In the genomic region with DNA sequence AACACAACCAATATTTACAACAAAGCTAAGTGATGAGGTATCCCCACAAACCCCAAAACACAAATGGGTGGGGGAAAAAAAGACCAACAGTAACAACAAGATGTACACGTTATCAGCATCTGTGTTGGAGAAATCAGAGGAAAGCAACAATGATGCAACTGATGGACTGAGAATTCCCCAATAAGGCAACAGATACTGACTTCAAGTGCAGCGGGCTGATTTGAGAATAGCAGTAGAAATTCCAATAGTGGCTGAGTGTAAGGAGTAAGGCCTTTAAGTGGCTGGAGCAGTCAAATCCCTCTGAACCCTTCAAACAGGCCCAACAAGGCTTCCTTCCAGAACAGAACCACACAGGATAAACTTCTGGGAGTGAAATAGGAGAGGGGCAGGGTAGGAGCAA, we compare ENCODE assay signal across 22 cellular contexts.
"Had no signal": no experiment of that assay in that cellular context is flagged by ENCODE, and none has a peak within 500 bp of the region (broad histone marks: within the 10 kb centered on the region; RNA-seq: fewer than 3 reads in every experiment).

No MANE protein-coding gene starts in this region.

- ATAC-seq: effector memory CD8-positive, alpha-beta T cell; left lobe of liver; lower lobe of right lung; natural killer cell treated with Interleukin-12 subunit alpha and Interleukin-12 subunit beta and Interleukin-15 and Interleukin-18, amount 100 ng/mL, for 72 hours; pancreas; stimulated activated effector memory CD8-positive, alpha-beta T cell treated with anti-CD3 and anti-CD28 coated beads, Interleukin-12 subunit alpha, Interleukin-12 subunit beta, amount 100 ng/mL, for 72 hours had no signal

- H3K9me3 Mint-ChIP-seq: effector memory CD8-positive, alpha-beta T cell; naive B cell; natural killer cell treated with Interleukin-12 subunit alpha and Interleukin-12 subunit beta and Interleukin-15 and Interleukin-18, amount 100 ng/mL, for 72 hours; stimulated activated effector memory CD8-positive, alpha-beta T cell treated with anti-CD3 and anti-CD28 coated beads, Interleukin-12 subunit alpha, Interleukin-12 subunit beta, amount 100 ng/mL, for 72 hours; type B pancreatic cell had no signal

- DNase-seq: cerebellar nuclear complex; cortex of kidney; effector memory CD8-positive, alpha-beta T cell; erythroblast; esophagus squamous epithelium; lower lobe of right lung; naive B cell; pancreas; retina; sigmoid colon; stimulated activated CD4-positive, alpha-beta T cell treated with anti-CD3 and anti-CD28 coated beads, Interleukin-2, amount 100 ng/mL, for 24 hours; stimulated activated CD4-positive, alpha-beta T cell treated with anti-CD3 and anti-CD28 coated beads, Interleukin-4, amount 100 ng/mL, for 24 hours; stimulated activated naive CD4-positive, alpha-beta T cell treated with Interleukin-2 at 50 U/mL for 16 hours; stomach had no signal

- H3K4me1 Mint-ChIP-seq: naive B cell; neural crest cell; stimulated activated effector memory CD8-positive, alpha-beta T cell treated with anti-CD3 and anti-CD28 coated beads, Interleukin-12 subunit alpha, Interleukin-12 subunit beta, amount 100 ng/mL, for 72 hours had no signal

- H3K4me3 ChIP-seq: esophagus squamous epithelium, lower lobe of right lung, pancreas, sigmoid colon, stomach, tibial artery had no signal

- H3K4me3 Mint-ChIP-seq: effector memory CD8-positive, alpha-beta T cell; naive B cell; natural killer cell treated with Interleukin-12 subunit alpha and Interleukin-12 subunit beta and Interleukin-15 and Interleukin-18, amount 100 ng/mL, for 72 hours; neural crest cell; stimulated activated effector memory CD8-positive, alpha-beta T cell treated with anti-CD3 and anti-CD28 coated beads, Interleukin-12 subunit alpha, Interleukin-12 subunit beta, amount 100 ng/mL, for 72 hours; type B pancreatic cell had no signal

- H3K27ac ChIP-seq: esophagus squamous epithelium, lower lobe of right lung, neutrophil, pancreas, sigmoid colon, stomach, tibial artery had no signal

- H3K36me3 Mint-ChIP-seq: naive B cell; natural killer cell treated with Interleukin-12 subunit alpha and Interleukin-12 subunit beta and Interleukin-15 and Interleukin-18, amount 100 ng/mL, for 72 hours; stimulated activated effector memory CD8-positive, alpha-beta T cell treated with anti-CD3 and anti-CD28 coated beads, Interleukin-12 subunit alpha, Interleukin-12 subunit beta, amount 100 ng/mL, for 72 hours; type B pancreatic cell had no signal

- H3K27ac Mint-ChIP-seq: effector memory CD8-positive, alpha-beta T cell; natural killer cell treated with Interleukin-12 subunit alpha and Interleukin-12 subunit beta and Interleukin-15 and Interleukin-18, amount 100 ng/mL, for 72 hours; stimulated activated effector memory CD8-positive, alpha-beta T cell treated with anti-CD3 and anti-CD28 coated beads, Interleukin-12 subunit alpha, Interleukin-12 subunit beta, amount 100 ng/mL, for 72 hours; type B pancreatic cell had no signal

- FAIRE-seq: keratinocyte, pancreas had no signal

- H3K4me1 ChIP-seq: lower lobe of right lung, pancreas, sigmoid colon, stomach had no signal

- H3K36me3 ChIP-seq: esophagus squamous epithelium, lower lobe of right lung, neutrophil, pancreas, sigmoid colon, stomach, tibial artery had no signal

- H3K27me3 ChIP-seq: esophagus squamous epithelium, neutrophil, pancreas, sigmoid colon, stomach, tibial artery had no signal

- H3K9me3 ChIP-seq: esophagus squamous epithelium, lower lobe of right lung, neutrophil, pancreas, sigmoid colon, stomach, tibial artery had no signal
